1 cellular context compared by ENCODE assay signal in the genomic region with DNA sequence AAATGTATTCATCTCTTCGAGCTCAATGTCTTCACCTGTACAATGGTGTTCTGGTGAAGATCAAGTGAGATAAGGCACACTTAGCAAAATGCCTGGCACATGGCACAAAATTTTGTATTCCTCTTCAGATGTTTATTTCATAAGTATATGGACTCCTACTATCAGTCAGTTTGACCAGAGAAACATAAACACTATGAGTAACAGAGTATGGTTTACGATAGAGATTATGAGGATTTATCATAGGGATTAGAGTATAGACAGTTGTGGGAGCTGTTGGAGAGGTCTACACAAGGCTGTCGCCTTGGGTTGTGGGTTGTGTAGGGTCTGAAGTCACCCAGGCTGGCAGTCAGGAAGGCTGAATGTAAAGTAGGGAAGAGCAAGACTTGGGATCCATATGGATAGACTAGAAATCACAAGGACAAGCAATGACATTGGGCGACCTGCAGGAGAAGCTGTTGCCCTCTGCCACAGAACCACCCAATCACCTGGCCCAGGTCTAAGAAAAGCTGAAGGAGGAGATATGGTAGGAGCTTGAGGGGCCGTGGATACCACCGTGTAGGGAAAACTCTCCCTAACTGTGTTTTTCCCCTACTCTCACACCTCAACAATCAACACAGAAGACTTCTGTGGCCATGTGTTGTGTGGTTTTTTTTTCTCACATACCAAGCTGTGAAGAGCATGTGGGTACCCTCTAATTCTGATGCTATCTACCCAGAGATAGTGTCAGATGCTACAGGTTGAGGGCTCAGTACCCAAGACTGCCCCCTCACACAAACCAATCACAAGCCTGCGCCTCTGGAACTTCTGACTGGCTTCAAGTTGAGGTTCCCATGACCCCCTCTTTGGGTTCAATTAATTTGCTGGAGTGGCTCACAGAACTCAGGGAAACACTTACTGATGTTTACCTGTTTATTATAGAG.
A peak's percentile ranks its signal among the peaks of the same experiment; 100 is the strongest.
TF ChIP-seq lines count a peak whose summit lies in the region.

No MANE protein-coding gene starts in this region.

TF ChIP-seq in HepG2, 621 proteins besides CTCF, POLR2A, EP300 and RAD21:
- TF ChIP-seq ZSCAN5A (CRISPR knock-in tag; IDR thresholded peaks at IDR 0.05; ENCODE audit: borderline replicate concordance): no peak
- peak; percentile 26; the same call in 1 of the 2 replicates for TF ChIP-seq SMC3 (IDR thresholded peaks at IDR 0.05; ENCODE audit: low read length)
- TF ChIP-seq STAG1 (CRISPR knock-in tag; IDR thresholded peaks at IDR 0.05): peak; percentile 27
